Comparison of ENCODE assay signal across 10 cellular contexts in genomic region chr11:125376117-125376516, GRCh38.
DNase-seq lines count a peak whose midpoint lies in the region; ATAC-seq, FAIRE-seq and TF ChIP-seq lines count a peak whose summit lies in the region.
"Had no signal": no experiment of that assay in that cellular context is flagged by ENCODE, and none has a peak within 500 bp of the region (broad histone marks: within the 10 kb centered on the region; RNA-seq: fewer than 3 reads in every experiment).

No MANE protein-coding gene starts in this region.

- H3K4me2 ChIP-seq in astrocyte (ENCODE audit: low read length) (no peak overlapping the region), PC-3 (ENCODE audit: low read length) (no peak overlapping the region)

- TF ChIP-seq CTCF in astrocyte (IDR thresholded peaks at IDR 0.05; ENCODE audit: insufficient read depth, low read depth, low read length) (no peak), right atrium auricular region (IDR thresholded peaks at IDR 0.05) (no peak), retinal pigment epithelial cell (conservative IDR thresholded peaks at IDR 0.05; ENCODE audit: low read depth, low read length) (peak; percentile 6), tibial nerve (IDR thresholded peaks at IDR 0.05) (no peak), PC-3 (conservative IDR thresholded peaks at IDR 0.05; ENCODE audit: low read depth, low read length) (no peak)

- H3K4me1 ChIP-seq in astrocyte (ENCODE audit: insufficient read depth, low read length) (peaks cover 6% of the 10 kb centered on the region), right atrium auricular region (peaks cover 0 to 72% of the 10 kb centered on the region in 2 donors), tibial nerve (peaks cover 0 to 10% (median 0%) of the 10 kb centered on the region in 4 donors), PC-3 (ENCODE audit: insufficient read depth, low read length) (no peaks in the 10 kb centered on the region)

- peak; percentile 23 for DNase-seq in HT-29 (ENCODE audit: low spot score)
- DNase-seq in astrocyte (ENCODE audit: low read depth): peak; percentile 72
- DNase-seq in right atrium auricular region (ENCODE audit: low spot score): peak; percentile 83
- DNase-seq in retinal pigment epithelial cell (ENCODE audit: low read depth): peak; percentile 55
- DNase-seq in tibial nerve (ENCODE audit: low spot score in 2 of 2): no peak
- DNase-seq in PC-3: no peak
- no peak for DNase-seq in ACHN
- DNase-seq: effector CD4-positive, alpha-beta T cell; SHP77 treated with DMSO at 0.1 percent for 48 hours had no signal

- H3K36me3 ChIP-seq in astrocyte (ENCODE audit: insufficient read depth, low read length): no peaks in the 10 kb centered on the region
- H3K36me3 ChIP-seq in right atrium auricular region: no peaks in the 10 kb centered on the region
- peaks cover 0 to 11% (median 0%) of the 10 kb centered on the region in 3 donors for H3K36me3 ChIP-seq in tibial nerve
- no peaks in the 10 kb centered on the region for H3K36me3 ChIP-seq in PC-3 (ENCODE audit: low read depth, low read length)

- intact Hi-C loops in PC-3 (cut with micrococcal nuclease): no loop called here

- H3K27ac ChIP-seq in astrocyte (ENCODE audit: low read depth, low read length): no peak overlapping the region
- H3K27ac ChIP-seq in right atrium auricular region: peak overlapping the region; percentile 82 to 94
- no peak overlapping the region for H3K27ac ChIP-seq in tibial nerve
- H3K27ac ChIP-seq in PC-3 (ENCODE audit: low read length): no peak overlapping the region

- peaks cover 2% of the 10 kb centered on the region for H3K27me3 ChIP-seq in astrocyte (ENCODE audit: insufficient read depth, low read length)
- H3K27me3 ChIP-seq in right atrium auricular region: no peaks in the 10 kb centered on the region
- H3K27me3 ChIP-seq in tibial nerve: no peaks in the 10 kb centered on the region
- H3K27me3 ChIP-seq in PC-3 (ENCODE audit: low read length): peaks cover 96% of the 10 kb centered on the region

- WGBS in tibial nerve, 2 donors: 54 to 56% methylated on average over 9 of the region's 9 CpGs

- no peaks in the 10 kb centered on the region for H3K9me3 ChIP-seq in astrocyte (ENCODE audit: insufficient read depth, low read depth, low read length)
- no peaks in the 10 kb centered on the region for H3K9me3 ChIP-seq in right atrium auricular region
- H3K9me3 ChIP-seq in tibial nerve: no peaks in the 10 kb centered on the region
- no peaks in the 10 kb centered on the region for H3K9me3 ChIP-seq in PC-3 (ENCODE audit: low read length)

- no TSS peak for BruUV-seq in PC-3 (replicated peaks; lab: Mats Ljungman, UMichigan)

- POLR2A ChIA-PET in PC-3 (lab: Charles Lee; ENCODE audit: unreplicated experiment): no interaction called here

- no peak for TF ChIP-seq EP300 in tibial nerve (IDR thresholded peaks at IDR 0.05)

- ATAC-seq in GM21528 (IDR thresholded peaks at IDR 0.05; ENCODE audit: low FRiP score, unreplicated experiment) (no peak), PC-3 (no peak)

- no peak for TF ChIP-seq POLR2A in tibial nerve (IDR thresholded peaks at IDR 0.05)

- H3K9me3 Mint-ChIP-seq in astrocyte (ENCODE audit: unreplicated experiment): no peaks in the 10 kb centered on the region

- in situ Hi-C loops in ACHN (cut with HindIII; ENCODE audit: low pct_ligation_motif_present, low pct_unique_long_range_greater_than_20kb, low sequenced_read_pairs): no loop called here

- H3F3A ChIP-seq in PC-3 (ENCODE audit: low read length, unreplicated experiment): no peaks in the 10 kb centered on the region

- CTCF ChIA-PET in PC-3 (lab: Charles Lee): no interaction called here

- H4K20me1 ChIP-seq in astrocyte (ENCODE audit: insufficient read depth, low read length) (peaks cover 10% of the 10 kb centered on the region), PC-3 (ENCODE audit: low read length) (no peaks in the 10 kb centered on the region)

- H3K27me3 Mint-ChIP-seq in astrocyte (ENCODE audit: low read depth, unreplicated experiment): no peaks in the 10 kb centered on the region

- H2AFZ ChIP-seq in astrocyte (ENCODE audit: low read depth, low read length) (no peak overlapping the region), PC-3 (ENCODE audit: low read length) (no peak overlapping the region)

- no peak overlapping the region for H3K4me3 Mint-ChIP-seq in astrocyte (ENCODE audit: unreplicated experiment)

- FAIRE-seq in astrocyte (lab: Jason Lieb, UNC): no peak

- no peak overlapping the region for H3K27ac Mint-ChIP-seq in astrocyte (ENCODE audit: unreplicated experiment)

- H3K79me2 ChIP-seq in astrocyte (ENCODE audit: insufficient read depth, low read length) (no peaks in the 10 kb centered on the region), PC-3 (ENCODE audit: low read length) (no peaks in the 10 kb centered on the region)

- no peaks in the 10 kb centered on the region for H3K9me2 ChIP-seq in PC-3 (replicated peaks; ENCODE audit: low read length)

- H3K9ac ChIP-seq in astrocyte (ENCODE audit: low read length) (no peak overlapping the region), PC-3 (ENCODE audit: low read length) (no peak overlapping the region)

- peaks cover 19% of the 10 kb centered on the region for H3K4me1 Mint-ChIP-seq in astrocyte (ENCODE audit: low read depth, unreplicated experiment)

- H3K36me3 Mint-ChIP-seq in astrocyte (ENCODE audit: low read depth, unreplicated experiment): peaks cover 47% of the 10 kb centered on the region

- H3K4me3 ChIP-seq in astrocyte (ENCODE audit: insufficient read depth, low read depth, low read length): no peak overlapping the region
- no peak overlapping the region for H3K4me3 ChIP-seq in right atrium auricular region
- no peak overlapping the region for H3K4me3 ChIP-seq in retinal pigment epithelial cell (ENCODE audit: low read length)
- no peak overlapping the region for H3K4me3 ChIP-seq in tibial nerve
- no peak overlapping the region for H3K4me3 ChIP-seq in PC-3 (ENCODE audit: low read length)

Comparison
In these comparisons a context has a peak if more than half of its experiments do, and no peak if none do; other contexts are left out.
1. DNase-seq: peak in HT-29 (single experiment), astrocyte (single experiment), right atrium auricular region (single experiment) and retinal pigment epithelial cell (single experiment); none in tibial nerve (0 of 2), PC-3 (single experiment) and ACHN (single experiment).
2. H3K27ac ChIP-seq: peak in right atrium auricular region (2 of 2); none in astrocyte (single experiment), tibial nerve (0 of 4) and PC-3 (single experiment).